In genomic region chr5:14640765-14641164, GRCh38 we compare ENCODE assay signal across 24 cellular contexts.
"Had no signal": no experiment of that assay in that cellular context is flagged by ENCODE, and none has a peak within 500 bp of the region (broad histone marks: within the 10 kb centered on the region; RNA-seq: fewer than 3 reads in every experiment).

No MANE protein-coding gene starts in this region.

- H3K9ac ChIP-seq: KMS-11 had no signal

- DNase-seq: IMR-90, Kasumi-1, MM.1S, NCI-H1092 treated with DMSO at 0.1 percent for 48 hours, NCI-H1436, NCI-H187, NCI-H2029, NCI-H2081 treated with DMSO at 0.1 percent for 48 hours, NCI-H2171, NCI-H226, NCI-H446, NCI-H510A, NCI-H524 treated with DMSO at 0.1 percent for 48 hours, NCI-H69, NCI-H774, Right ventricle myocardium superior, RPMI8226, SIG-M5, T-helper 1 cell had no signal

- H3K4me2 ChIP-seq: KMS-11 had no signal

- ATAC-seq: HepG2, SK-N-SH treated with all-trans-retinoic acid at 6 μM for 48 hours had no signal

- H3K4me3 ChIP-seq: SJSA1 had no signal

- H3K36me3 ChIP-seq: SJSA1 had no signal

- H3K9me3 ChIP-seq: SJSA1 had no signal

- H3K27ac ChIP-seq: HL-60, KMS-11, SJSA1 had no signal

- H3K4me1 ChIP-seq: SJSA1 had no signal
